ENCODE assay signal across 28 cellular contexts in genomic region chr13:57546942-57547341, GRCh38.
"Had no signal": no experiment of that assay in that cellular context is flagged by ENCODE, and none has a peak within 500 bp of the region (broad histone marks: within the 10 kb centered on the region; RNA-seq: fewer than 3 reads in every experiment).

No MANE protein-coding gene starts in this region.

- H3K4me1 Mint-ChIP-seq: endodermal cell had no signal

- H3K27ac ChIP-seq: colonic mucosa, coronary artery, dorsolateral prefrontal cortex, epithelial cell of prostate, esophagus muscularis mucosa, esophagus squamous epithelium, foreskin keratinocyte, gastrocnemius medialis, gastroesophageal sphincter, heart left ventricle, heart right ventricle had no signal

- H3K27me3 Mint-ChIP-seq: dendritic cell treated with granulocyte-macrophage colony-stimulating factor and Interleukin-4, amounts not matched to agents 40 ng/mL and 50 ng/mL, for 4 days; effector memory CD8-positive, alpha-beta T cell had no signal

- H3K4me1 ChIP-seq: colonic mucosa, esophagus muscularis mucosa, esophagus squamous epithelium, foreskin keratinocyte, gastrocnemius medialis, gastroesophageal sphincter, heart left ventricle, heart right ventricle had no signal

- H3K9me3 Mint-ChIP-seq: dendritic cell treated with granulocyte-macrophage colony-stimulating factor and Interleukin-4, amounts not matched to agents 40 ng/mL and 50 ng/mL, for 4 days; endodermal cell had no signal

- H3K27ac Mint-ChIP-seq: dendritic cell treated with granulocyte-macrophage colony-stimulating factor and Interleukin-4, amounts not matched to agents 40 ng/mL and 50 ng/mL, for 4 days; effector memory CD8-positive, alpha-beta T cell; endodermal cell had no signal

- H3K9me3 ChIP-seq: colonic mucosa, esophagus muscularis mucosa, esophagus squamous epithelium, gastrocnemius medialis, gastroesophageal sphincter, heart right ventricle had no signal

- H3K27me3 ChIP-seq: colonic mucosa, dorsolateral prefrontal cortex, esophagus muscularis mucosa, esophagus squamous epithelium, foreskin keratinocyte, gastrocnemius medialis, gastroesophageal sphincter, heart left ventricle, heart right ventricle had no signal

- DNase-seq: colonic mucosa; cortex of kidney; dermis blood vessel endothelial cell; dorsolateral prefrontal cortex; effector CD4-positive, alpha-beta T cell; effector CD8-positive, alpha-beta T cell; effector memory CD4-positive, alpha-beta T cell; effector memory CD8-positive, alpha-beta T cell; endodermal cell; erythroblast; esophagus squamous epithelium; foreskin fibroblast; foreskin keratinocyte; foreskin melanocyte; gastrocnemius medialis; glutamatergic neuron; head of caudate nucleus; heart left ventricle; heart right ventricle had no signal

- H3K36me3 ChIP-seq: colonic mucosa, esophagus muscularis mucosa, esophagus squamous epithelium, gastrocnemius medialis, gastroesophageal sphincter, heart left ventricle, heart right ventricle had no signal

- FAIRE-seq: colon, endometrium, endothelial cell of umbilical vein had no signal

- H3K4me3 ChIP-seq: colonic mucosa, coronary artery, dorsolateral prefrontal cortex, esophagus muscularis mucosa, esophagus squamous epithelium, gastrocnemius medialis, gastroesophageal sphincter, heart left ventricle, heart right ventricle had no signal

- H3K4me3 Mint-ChIP-seq: dendritic cell treated with granulocyte-macrophage colony-stimulating factor and Interleukin-4, amounts not matched to agents 40 ng/mL and 50 ng/mL, for 4 days; effector memory CD8-positive, alpha-beta T cell; endodermal cell had no signal

- ATAC-seq: effector memory CD8-positive, alpha-beta T cell; esophagus mucosa; foreskin keratinocyte; gastrocnemius medialis; gastroesophageal sphincter; heart left ventricle; heart right ventricle had no signal
